16 cellular contexts compared by ENCODE assay signal in the genomic region with DNA sequence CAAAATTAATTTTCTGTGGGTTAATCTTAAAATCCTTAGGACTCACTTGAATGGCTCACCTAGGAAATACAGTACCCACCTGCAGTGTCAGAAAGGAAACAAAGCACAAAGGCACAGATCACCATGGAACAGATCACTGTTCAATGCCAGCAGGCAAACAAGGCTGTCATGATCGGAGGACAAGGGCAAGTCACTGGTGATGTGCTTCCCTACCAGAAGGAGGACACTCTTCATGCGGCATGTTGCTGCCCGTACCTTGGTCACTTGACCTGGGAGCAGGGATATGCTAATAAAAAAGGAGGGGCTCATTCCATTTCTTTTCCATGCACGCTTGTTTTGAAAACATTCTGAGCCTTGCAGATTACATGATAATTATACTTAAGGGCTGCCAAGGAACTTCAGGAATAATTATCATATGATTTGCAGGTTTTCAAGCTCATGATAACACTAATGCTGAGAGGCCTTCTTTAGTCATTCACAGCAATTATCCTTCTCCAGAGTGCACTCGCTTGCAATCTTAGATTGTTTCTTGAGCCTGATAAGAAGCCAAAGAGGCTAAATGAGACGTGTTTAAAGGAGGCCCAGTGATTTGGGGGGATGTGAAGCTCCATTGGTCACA. TPM values are rescaled to one million over a fixed set of nuclear protein-coding genes. Genes with fewer than 3 reads are reported as not detected.
A peak's percentile ranks its signal among the peaks of the same experiment; 100 is the strongest.
DNase-seq lines count a peak whose midpoint lies in the region; ATAC-seq and TF ChIP-seq lines count a peak whose summit lies in the region.
"Had no signal": no experiment of that assay in that cellular context is flagged by ENCODE, and none has a peak within 500 bp of the region (broad histone marks: within the 10 kb centered on the region; RNA-seq: fewer than 3 reads in every experiment).

No MANE protein-coding gene starts in this region.

- WGBS in mesendoderm (ENCODE audit: extremely low coverage, insufficient coverage, low lambda C conversion rate), result no CpG with 5 or more reads among the region's 6 CpGs

- no peak overlapping the region for H3K4me2 ChIP-seq in DND-41 (ENCODE audit: insufficient read depth, low read length)
- no peak overlapping the region for H3K4me2 ChIP-seq in mesendoderm (ENCODE audit: low read length)
- H3K4me2 ChIP-seq: PC-9 had no signal

- no peak for TF ChIP-seq POLR2A in breast epithelium (IDR thresholded peaks at IDR 0.05)
- TF ChIP-seq POLR2A in vagina (IDR thresholded peaks at IDR 0.05), result no peak

- no peak overlapping the region for H2BK120ac ChIP-seq in mesendoderm (ENCODE audit: low read depth, low read length)

- no peak overlapping the region for H3K27ac ChIP-seq in DND-41 (ENCODE audit: low read length)
- peak overlapping the region; percentile 3 for H3K27ac ChIP-seq in mesendoderm (ENCODE audit: low read depth, low read length)
- no peak overlapping the region for H3K27ac ChIP-seq in breast epithelium
- no peak overlapping the region for H3K27ac ChIP-seq in vagina
- H3K27ac ChIP-seq: PC-9, RWPE1 had no signal

- peaks cover 4% of the 10 kb centered on the region for H3K27me3 Mint-ChIP-seq in brain
- peaks cover 10% of the 10 kb centered on the region for H3K27me3 Mint-ChIP-seq in activated T-helper 1 cell treated with anti-CD3 and anti-CD28 coated beads, Interleukin-12 subunit alpha, Interleukin-12 subunit beta, Interleukin-2, Interleukin-4 antibody, amounts not matched to agents 30 ng/mL and 10 ng/mL and 1 ng/mL, durations not matched to agents 14 hours and 24 hours and 36 hours (ENCODE audit: insufficient read depth)

- no peak overlapping the region for H2AK5ac ChIP-seq in mesendoderm (ENCODE audit: low read length)

- H2BK15ac ChIP-seq in mesendoderm (replicated peaks; ENCODE audit: low read depth), result no peak overlapping the region

- H3K4me1 ChIP-seq in DND-41 (ENCODE audit: insufficient read depth, low read length) (peaks cover 22% of the 10 kb centered on the region), mesendoderm (ENCODE audit: control insufficient read depth, low read depth, low read length) (peaks cover 5% of the 10 kb centered on the region), breast epithelium (no peaks in the 10 kb centered on the region), vagina (no peaks in the 10 kb centered on the region)

- TF ChIP-seq CTCF in DND-41 (IDR thresholded peaks at IDR 0.05; ENCODE audit: borderline replicate concordance, extremely low read depth, low read length, poor library complexity, severe bottlenecking), result no peak
- no peak for TF ChIP-seq CTCF in brain (conservative IDR thresholded peaks at IDR 0.05)
- no peak for TF ChIP-seq CTCF in breast epithelium (IDR thresholded peaks at IDR 0.05)
- no peak for TF ChIP-seq CTCF in vagina (IDR thresholded peaks at IDR 0.05)

- no peaks in the 10 kb centered on the region for H3K36me3 ChIP-seq in DND-41 (ENCODE audit: insufficient read depth, low read length)
- no peaks in the 10 kb centered on the region for H3K36me3 ChIP-seq in mesendoderm (ENCODE audit: control insufficient read depth, insufficient read depth, low read length)
- H3K36me3 ChIP-seq in breast epithelium, result no peaks in the 10 kb centered on the region
- H3K36me3 ChIP-seq in vagina, result no peaks in the 10 kb centered on the region

- H2AFZ ChIP-seq in DND-41 (ENCODE audit: low read depth, low read length), result 0 out of 2 replicates have a peak overlapping the region, but pooled peaks have one; percentile 6
- H2AFZ ChIP-seq: PC-9 had no signal

- no peak overlapping the region for H2BK5ac ChIP-seq in mesendoderm (ENCODE audit: low read length)

- no peaks in the 10 kb centered on the region for H3K27me3 ChIP-seq in DND-41 (ENCODE audit: insufficient read depth, low read length, poor library complexity)
- H3K27me3 ChIP-seq in mesendoderm (ENCODE audit: insufficient read depth, low read length, poor library complexity), result no peaks in the 10 kb centered on the region
- no peaks in the 10 kb centered on the region for H3K27me3 ChIP-seq in breast epithelium
- H3K27me3 ChIP-seq in vagina, result no peaks in the 10 kb centered on the region

- peaks cover 48% of the 10 kb centered on the region for H3K4me1 Mint-ChIP-seq in brain
- H3K4me1 Mint-ChIP-seq in activated T-helper 1 cell treated with anti-CD3 and anti-CD28 coated beads, Interleukin-12 subunit alpha, Interleukin-12 subunit beta, Interleukin-2, Interleukin-4 antibody, amounts not matched to agents 30 ng/mL and 10 ng/mL and 1 ng/mL, durations not matched to agents 14 hours and 24 hours and 36 hours (ENCODE audit: low read depth), result peaks cover 45% of the 10 kb centered on the region

- intact Hi-C loops in activated T-helper 1 cell treated with anti-CD3 and anti-CD28 coated beads, Interleukin-12 subunit alpha, Interleukin-12 subunit beta, Interleukin-2, Interleukin-4 antibody, amounts not matched to agents 30 ng/mL and 10 ng/mL and 1 ng/mL, durations not matched to agents 14 hours and 24 hours and 36 hours (cut with micrococcal nuclease), result no loop called here
- intact Hi-C loops in breast epithelium (cut with DNase I; ENCODE audit: low total_unique reads), result no loop called here
- intact Hi-C loops in vagina (cut with DNase I), result no loop called here

- no peaks in the 10 kb centered on the region for H4K20me1 ChIP-seq in DND-41 (ENCODE audit: insufficient read depth, low read length)

- H3K4me3 ChIP-seq in DND-41 (ENCODE audit: low read depth in 1 of 2, low read length in 2 of 2) (no peak overlapping the region), mesendoderm (ENCODE audit: low read length) (no peak overlapping the region), breast epithelium (no peak overlapping the region), vagina (no peak overlapping the region)
- H3K4me3 ChIP-seq: PC-9 had no signal

- H3K23ac ChIP-seq in mesendoderm (ENCODE audit: low read length), result no peak overlapping the region

- H3K18ac ChIP-seq in mesendoderm (ENCODE audit: low read length), result no peak overlapping the region

- H3K36me3 Mint-ChIP-seq in brain, result no peaks in the 10 kb centered on the region
- H3K36me3 Mint-ChIP-seq in activated T-helper 1 cell treated with anti-CD3 and anti-CD28 coated beads, Interleukin-12 subunit alpha, Interleukin-12 subunit beta, Interleukin-2, Interleukin-4 antibody, amounts not matched to agents 30 ng/mL and 10 ng/mL and 1 ng/mL, durations not matched to agents 14 hours and 24 hours and 36 hours (ENCODE audit: low read depth), result no peaks in the 10 kb centered on the region

- H3K79me2 ChIP-seq in DND-41 (ENCODE audit: insufficient read depth, low read length) (no peaks in the 10 kb centered on the region), mesendoderm (ENCODE audit: control insufficient read depth, insufficient read depth, low read length) (no peaks in the 10 kb centered on the region)

- H4K5ac ChIP-seq in mesendoderm (ENCODE audit: low read length), result no peak overlapping the region

- H3K4me3 Mint-ChIP-seq in brain, result no peak overlapping the region
- no peak overlapping the region for H3K4me3 Mint-ChIP-seq in activated T-helper 1 cell treated with anti-CD3 and anti-CD28 coated beads, Interleukin-12 subunit alpha, Interleukin-12 subunit beta, Interleukin-2, Interleukin-4 antibody, amounts not matched to agents 30 ng/mL and 10 ng/mL and 1 ng/mL, durations not matched to agents 14 hours and 24 hours and 36 hours
- H3K4me3 Mint-ChIP-seq: B cell, HFFc6 had no signal

- H3K9me3 ChIP-seq in DND-41 (ENCODE audit: insufficient read depth, low read length, severe bottlenecking) (no peaks in the 10 kb centered on the region), breast epithelium (no peaks in the 10 kb centered on the region), vagina (no peaks in the 10 kb centered on the region)

- no peak overlapping the region for H3K4ac ChIP-seq in mesendoderm (ENCODE audit: low read depth, low read length)

- H3K9me3 Mint-ChIP-seq in brain, result no peaks in the 10 kb centered on the region
- H3K9me3 Mint-ChIP-seq in activated T-helper 1 cell treated with anti-CD3 and anti-CD28 coated beads, Interleukin-12 subunit alpha, Interleukin-12 subunit beta, Interleukin-2, Interleukin-4 antibody, amounts not matched to agents 30 ng/mL and 10 ng/mL and 1 ng/mL, durations not matched to agents 14 hours and 24 hours and 36 hours, result no peaks in the 10 kb centered on the region
- H3K9me3 Mint-ChIP-seq: HFFc6 had no signal

- no peak overlapping the region for H3K9ac ChIP-seq in DND-41 (ENCODE audit: low read depth, low read length)
- H3K9ac ChIP-seq in mesendoderm (ENCODE audit: low read length), result no peak overlapping the region

- H3K27ac Mint-ChIP-seq in brain, result peak overlapping the region in 3 of 5 experiments; percentile 41 to 83 (median 54)
- no peak overlapping the region for H3K27ac Mint-ChIP-seq in activated T-helper 1 cell treated with anti-CD3 and anti-CD28 coated beads, Interleukin-12 subunit alpha, Interleukin-12 subunit beta, Interleukin-2, Interleukin-4 antibody, amounts not matched to agents 30 ng/mL and 10 ng/mL and 1 ng/mL, durations not matched to agents 14 hours and 24 hours and 36 hours
- H3K27ac Mint-ChIP-seq: B cell, HFFc6 had no signal

- no peak overlapping the region for H3K56ac ChIP-seq in mesendoderm (ENCODE audit: low read length)

- ATAC-seq in DND-41 (ENCODE audit: insufficient read depth, low read depth), result no peak

- no peak overlapping the region for H4K8ac ChIP-seq in mesendoderm (ENCODE audit: low read depth, low read length)

- DNase-seq in NCI-H146 (lab: John Stamatoyannopoulos, UW) (peak; percentile 10), NCI-H146 treated with DMSO at 0.1 percent for 48 hours (lab: John Stamatoyannopoulos, UW; ENCODE audit: unreplicated experiment) (no peak), DND-41 (no peak), mesendoderm (peak; percentile 94), breast epithelium (ENCODE audit: low spot score in 2 of 2) (no peak), vagina (ENCODE audit: extremely low spot score in 2 of 2) (no peak)
- no peak for DNase-seq in activated T-helper 1 cell treated with anti-CD3 and anti-CD28 coated beads, Interleukin-12 subunit alpha, Interleukin-12 subunit beta, Interleukin-2, Interleukin-4 antibody, amounts not matched to agents 30 ng/mL and 10 ng/mL and 1 ng/mL, durations not matched to agents 14 hours and 24 hours and 36 hours (ENCODE audit: low spot score)
- DNase-seq: HFFc6, KG1, MV-4-11, NCI-H1417 treated with DMSO at 0.1 percent for 48 hours, NCI-H510A treated with DMSO at 0.1 percent for 48 hours, PC-9 had no signal

- H3K79me1 ChIP-seq in mesendoderm (ENCODE audit: low read length), result no peaks in the 10 kb centered on the region

RNA-seq across cellular contexts. Expression of gene STARD4, which starts 36.1 kb away (rescaled TPM):
- polyA plus RNA-seq in brain (ENCODE audit: insufficient read depth, low read depth, low replicate concordance), result 5.1 TPM
- 42.6 TPM for polyA plus RNA-seq in mesendoderm (2013, experiment 1 of 2)
- 43.4 TPM for polyA plus RNA-seq in mesendoderm (2013, experiment 2 of 2)
- 149 and 163 TPM in 2 replicates for total RNA-seq in activated T-helper 1 cell treated with anti-CD3 and anti-CD28 coated beads, Interleukin-12 subunit alpha, Interleukin-12 subunit beta, Interleukin-2, Interleukin-4 antibody, amounts not matched to agents 30 ng/mL and 10 ng/mL and 1 ng/mL, durations not matched to agents 14 hours and 24 hours and 36 hours
- total RNA-seq in breast epithelium (1 to 10 TPM; 5.3 to 6.7 (median 5.6) TPM), vagina (18.9 TPM)

Comparison
In these comparisons a context has a peak if more than half of its experiments do, and no peak if none do; other contexts are left out.
1. DNase-seq: peak in NCI-H146 (single experiment) and mesendoderm (single experiment); none in NCI-H146 treated with DMSO at 0.1 percent for 48 hours (single experiment), DND-41 (single experiment), activated T-helper 1 cell treated with anti-CD3 and anti-CD28 coated beads, Interleukin-12 subunit alpha, Interleukin-12 subunit beta, Interleukin-2, Interleukin-4 antibody, amounts not matched to agents 30 ng/mL and 10 ng/mL and 1 ng/mL, durations not matched to agents 14 hours and 24 hours and 36 hours (single experiment), breast epithelium (0 of 2) and vagina (0 of 2).